ENCODE assay signal across 1 cellular context in the genomic region with DNA sequence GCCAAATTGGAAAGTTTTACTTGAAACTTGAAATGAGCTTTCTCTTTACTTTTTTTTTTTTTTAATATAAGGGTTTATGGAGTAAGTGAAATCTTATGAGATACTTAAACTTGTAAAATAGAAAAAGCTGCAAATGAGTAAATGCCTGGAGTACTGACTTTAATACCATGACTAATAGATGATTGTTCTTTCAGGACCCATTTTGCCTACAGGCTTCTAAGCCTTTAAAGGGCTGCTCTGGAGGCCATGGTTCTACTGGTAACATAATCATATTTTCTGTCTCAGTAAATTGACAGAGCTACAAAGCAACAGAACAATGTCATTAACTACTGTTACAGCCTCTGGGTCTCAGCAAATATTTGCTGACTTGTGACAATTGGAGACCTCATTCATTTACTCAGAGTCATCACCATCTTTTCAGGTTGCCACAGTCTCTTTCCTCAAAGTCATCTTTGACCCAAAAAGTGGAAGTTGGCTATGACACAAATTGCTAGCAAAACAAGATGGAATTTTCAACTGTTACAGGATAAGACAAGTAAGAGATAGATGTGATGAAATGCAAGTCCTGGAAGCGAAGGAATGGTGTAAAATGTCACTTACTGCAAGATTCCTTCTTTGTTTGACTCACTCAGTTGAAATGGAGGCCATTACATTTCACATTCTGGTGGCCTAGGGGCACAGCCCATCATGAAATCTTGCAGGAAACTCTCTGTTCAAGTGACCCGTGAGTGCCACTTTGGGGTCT.
TF ChIP-seq lines count a peak whose summit lies in the region.

No MANE protein-coding gene starts in this region.

TF ChIP-seq in endothelial cell of umbilical vein, 7 proteins besides CTCF, POLR2A, EP300 and RAD21:
- TF ChIP-seq EZH2 (IDR thresholded peaks at IDR 0.05; ENCODE audit: borderline replicate concordance, low read depth, low read length, severe bottlenecking) (no peak), POLR2AphosphoS5 (IDR thresholded peaks at IDR 0.05; ENCODE audit: insufficient read depth, low read depth, low read length) (no peak), FOS (IDR thresholded peaks at IDR 0.05; ENCODE audit: borderline replicate concordance, insufficient read depth, low read length) (no peak), GATA2 (IDR thresholded peaks at IDR 0.05; ENCODE audit: insufficient read depth, insufficient read length, low read depth, low read length) (no peak), MYC (IDR thresholded peaks at IDR 0.05; ENCODE audit: low read depth, low read length) (no peak), JUN (IDR thresholded peaks at IDR 0.05; ENCODE audit: borderline replicate concordance, insufficient read depth, insufficient read length, low read depth) (no peak)
- TF ChIP-seq, protein P1, sequence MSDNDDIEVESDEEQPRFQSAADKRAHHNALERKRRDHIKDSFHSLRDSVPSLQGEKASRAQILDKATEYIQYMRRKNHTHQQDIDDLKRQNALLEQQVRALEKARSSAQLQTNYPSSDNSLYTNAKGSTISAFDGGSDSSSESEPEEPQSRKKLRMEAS (IDR thresholded peaks at IDR 0.05; ENCODE audit: insufficient read depth, insufficient read length) = no peak
